In the genomic region with DNA sequence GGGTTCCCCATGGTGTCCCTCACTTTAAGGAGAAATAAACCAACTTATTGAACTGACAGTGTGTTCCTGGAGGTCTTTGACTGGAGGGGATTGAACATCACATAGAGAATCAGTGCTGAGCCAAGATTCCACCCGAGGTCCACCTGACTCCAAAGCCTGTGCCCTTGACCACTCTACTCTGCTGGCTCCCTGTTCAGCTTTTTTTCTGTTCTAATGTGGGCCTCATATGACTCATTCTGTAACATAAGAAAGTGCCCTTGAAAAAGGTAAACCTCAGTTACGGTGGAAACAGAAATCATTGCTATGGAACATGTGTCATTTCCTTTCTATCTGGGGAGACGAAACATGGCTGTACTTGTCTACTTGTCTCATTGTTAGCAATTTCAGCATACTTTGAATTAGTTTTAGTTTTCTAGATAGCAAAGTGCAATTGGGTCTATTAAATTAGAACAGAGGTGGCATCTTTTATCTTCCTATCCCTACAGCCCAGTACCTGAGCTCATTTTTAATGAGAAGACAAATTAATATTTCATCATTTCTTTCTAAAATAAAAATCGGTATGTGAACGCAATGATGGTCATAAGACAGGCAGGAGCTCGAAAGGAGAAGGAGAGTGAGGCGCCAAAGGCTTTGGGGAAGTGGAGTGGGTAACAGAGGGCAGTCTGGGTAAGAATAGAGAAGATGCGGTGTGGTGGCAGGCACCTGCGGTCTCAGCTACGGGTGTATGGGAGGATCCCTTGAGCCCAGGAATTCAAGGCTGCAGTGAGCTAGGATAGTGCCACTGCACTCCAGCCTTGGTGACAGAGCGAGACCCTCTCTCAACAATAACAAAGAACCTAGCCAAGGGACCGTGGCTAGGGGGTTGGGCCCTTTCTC, we compare ENCODE assay signal across 1 cellular context.
TF ChIP-seq lines count a peak whose summit lies in the region.

No MANE protein-coding gene starts in this region.

TF ChIP-seq in HepG2, 621 proteins besides CTCF, POLR2A, EP300 and RAD21 (continues in another document):
- TF ChIP-seq, protein P1, sequence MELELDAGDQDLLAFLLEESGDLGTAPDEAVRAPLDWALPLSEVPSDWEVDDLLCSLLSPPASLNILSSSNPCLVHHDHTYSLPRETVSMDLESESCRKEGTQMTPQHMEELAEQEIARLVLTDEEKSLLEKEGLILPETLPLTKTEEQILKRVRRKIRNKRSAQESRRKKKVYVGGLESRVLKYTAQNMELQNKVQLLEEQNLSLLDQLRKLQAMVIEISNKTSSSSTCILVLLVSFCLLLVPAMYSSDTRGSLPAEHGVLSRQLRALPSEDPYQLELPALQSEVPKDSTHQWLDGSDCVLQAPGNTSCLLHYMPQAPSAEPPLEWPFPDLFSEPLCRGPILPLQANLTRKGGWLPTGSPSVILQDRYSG (CRISPR knock-in tag; IDR thresholded peaks at IDR 0.05) = no peak
- TF ChIP-seq RFXANK (CRISPR knock-in tag; IDR thresholded peaks at IDR 0.05) = no peak
- no peak for TF ChIP-seq FOXA1 (IDR thresholded peaks at IDR 0.05)
- TF ChIP-seq FOXA1 (CRISPR knock-in tag; IDR thresholded peaks at IDR 0.05) = peak; percentile 17; the same call in 1 of the 2 replicates
- TF ChIP-seq SNRNP70 (IDR thresholded peaks at IDR 0.05; ENCODE audit: low read depth, low read length) = no peak
- TF ChIP-seq ZNF552 (CRISPR knock-in tag; IDR thresholded peaks at IDR 0.05; ENCODE audit: borderline replicate concordance) = no peak
- peak; percentile 61; the same call in 1 of the 2 replicates for TF ChIP-seq HMG20A (CRISPR knock-in tag; IDR thresholded peaks at IDR 0.05; ENCODE audit: borderline replicate concordance)
- TF ChIP-seq, protein P2, sequence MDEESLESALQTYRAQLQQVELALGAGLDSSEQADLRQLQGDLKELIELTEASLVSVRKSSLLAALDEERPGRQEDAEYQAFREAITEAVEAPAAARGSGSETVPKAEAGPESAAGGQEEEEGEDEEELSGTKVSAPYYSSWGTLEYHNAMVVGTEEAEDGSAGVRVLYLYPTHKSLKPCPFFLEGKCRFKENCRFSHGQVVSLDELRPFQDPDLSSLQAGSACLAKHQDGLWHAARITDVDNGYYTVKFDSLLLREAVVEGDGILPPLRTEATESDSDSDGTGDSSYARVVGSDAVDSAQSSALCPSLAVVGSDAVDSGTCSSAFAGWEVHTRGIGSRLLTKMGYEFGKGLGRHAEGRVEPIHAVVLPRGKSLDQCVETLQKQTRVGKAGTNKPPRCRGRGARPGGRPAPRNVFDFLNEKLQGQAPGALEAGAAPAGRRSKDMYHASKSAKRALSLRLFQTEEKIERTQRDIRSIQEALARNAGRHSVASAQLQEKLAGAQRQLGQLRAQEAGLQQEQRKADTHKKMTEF (CRISPR knock-in tag; IDR thresholded peaks at IDR 0.05) = 0 out of 2 replicates have a peak, but pooled peaks have one; percentile 29
- TF ChIP-seq ZNF501 (CRISPR knock-in tag; IDR thresholded peaks at IDR 0.05) = no peak
- peak; percentile 43; the same call in 1 of the 3 replicates for TF ChIP-seq MXI1 (IDR thresholded peaks at IDR 0.05; ENCODE audit: borderline replicate concordance, low read depth, low read length)
- 0 out of 2 replicates have a peak, but pooled peaks have one; percentile 33 for TF ChIP-seq NFIC (IDR thresholded peaks at IDR 0.05; ENCODE audit: low read length)
- no peak for TF ChIP-seq ZNF317 (CRISPR knock-in tag; IDR thresholded peaks at IDR 0.05)
- no peak for TF ChIP-seq NFAT5 (CRISPR knock-in tag; IDR thresholded peaks at IDR 0.05)
- TF ChIP-seq ZNF282 (IDR thresholded peaks at IDR 0.05; ENCODE audit: partially characterized antibody) = no peak
- TF ChIP-seq JUN (CRISPR knock-in tag; IDR thresholded peaks at IDR 0.05) = peak; percentile 66; the same call in 1 of the 2 replicates
- TF ChIP-seq, protein P3, sequence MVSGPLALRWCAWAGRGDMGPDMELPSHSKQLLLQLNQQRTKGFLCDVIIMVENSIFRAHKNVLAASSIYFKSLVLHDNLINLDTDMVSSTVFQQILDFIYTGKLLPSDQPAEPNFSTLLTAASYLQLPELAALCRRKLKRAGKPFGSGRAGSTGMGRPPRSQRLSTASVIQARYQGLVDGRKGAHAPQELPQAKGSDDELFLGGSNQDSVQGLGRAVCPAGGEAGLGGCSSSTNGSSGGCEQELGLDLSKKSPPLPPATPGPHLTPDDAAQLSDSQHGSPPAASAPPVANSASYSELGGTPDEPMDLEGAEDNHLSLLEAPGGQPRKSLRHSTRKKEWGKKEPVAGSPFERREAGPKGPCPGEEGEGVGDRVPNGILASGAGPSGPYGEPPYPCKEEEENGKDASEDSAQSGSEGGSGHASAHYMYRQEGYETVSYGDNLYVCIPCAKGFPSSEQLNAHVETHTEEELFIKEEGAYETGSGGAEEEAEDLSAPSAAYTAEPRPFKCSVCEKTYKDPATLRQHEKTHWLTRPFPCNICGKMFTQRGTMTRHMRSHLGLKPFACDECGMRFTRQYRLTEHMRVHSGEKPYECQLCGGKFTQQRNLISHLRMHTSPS (CRISPR knock-in tag; IDR thresholded peaks at IDR 0.05; ENCODE audit: low read depth) = no peak
- no peak for TF ChIP-seq ZNF547 (CRISPR knock-in tag; IDR thresholded peaks at IDR 0.05)
- TF ChIP-seq TCF12 (IDR thresholded peaks at IDR 0.05) = no peak
- TF ChIP-seq TCF12 (CRISPR knock-in tag; IDR thresholded peaks at IDR 0.05) = no peak
- TF ChIP-seq, protein P4, sequence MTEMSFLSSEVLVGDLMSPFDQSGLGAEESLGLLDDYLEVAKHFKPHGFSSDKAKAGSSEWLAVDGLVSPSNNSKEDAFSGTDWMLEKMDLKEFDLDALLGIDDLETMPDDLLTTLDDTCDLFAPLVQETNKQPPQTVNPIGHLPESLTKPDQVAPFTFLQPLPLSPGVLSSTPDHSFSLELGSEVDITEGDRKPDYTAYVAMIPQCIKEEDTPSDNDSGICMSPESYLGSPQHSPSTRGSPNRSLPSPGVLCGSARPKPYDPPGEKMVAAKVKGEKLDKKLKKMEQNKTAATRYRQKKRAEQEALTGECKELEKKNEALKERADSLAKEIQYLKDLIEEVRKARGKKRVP (CRISPR knock-in tag; IDR thresholded peaks at IDR 0.05) = peak in 1 of 2 experiments; percentile 59; a peak in 2 of 4 replicates
- TF ChIP-seq SMAD1 (CRISPR knock-in tag; IDR thresholded peaks at IDR 0.05; ENCODE audit: borderline replicate concordance, low read depth) = no peak
- TF ChIP-seq ZNF10 (CRISPR knock-in tag; IDR thresholded peaks at IDR 0.05; ENCODE audit: borderline replicate concordance, low read depth) = no peak
- no peak for TF ChIP-seq ZNF354B (CRISPR knock-in tag; IDR thresholded peaks at IDR 0.05)
- TF ChIP-seq ZNF142 (CRISPR knock-in tag; IDR thresholded peaks at IDR 0.05) = no peak
- TF ChIP-seq GATAD1 (CRISPR knock-in tag; IDR thresholded peaks at IDR 0.05) = peak; percentile 32; the same call in 1 of the 2 replicates
- TF ChIP-seq SIN3A (IDR thresholded peaks at IDR 0.05; ENCODE audit: borderline replicate concordance, low read depth, low read length) = no peak
- TF ChIP-seq HIVEP1 (CRISPR knock-in tag; IDR thresholded peaks at IDR 0.05) = no peak
- no peak for TF ChIP-seq TMF1 (CRISPR knock-in tag; IDR thresholded peaks at IDR 0.05; ENCODE audit: low read depth)
- TF ChIP-seq ZNF770 (CRISPR knock-in tag; IDR thresholded peaks at IDR 0.05) = 0 out of 2 replicates have a peak, but pooled peaks have one; percentile 13
- TF ChIP-seq MED1 (CRISPR knock-in tag; IDR thresholded peaks at IDR 0.05) = peak; percentile 37; the same call in 1 of the 2 replicates
- TF ChIP-seq ISL2 (CRISPR knock-in tag; IDR thresholded peaks at IDR 0.05) = no peak
- no peak for TF ChIP-seq ESRRA (CRISPR knock-in tag; IDR thresholded peaks at IDR 0.05; ENCODE audit: low read depth)
